In genomic region chr18:3119401-3120323, GRCh38 we compare ENCODE assay signal across 19 cellular contexts.
A peak's percentile ranks its signal among the peaks of the same experiment; 100 is the strongest.
DNase-seq lines count a peak whose midpoint lies in the region; ATAC-seq, FAIRE-seq and TF ChIP-seq lines count a peak whose summit lies in the region.
"Had no signal": no experiment of that assay in that cellular context is flagged by ENCODE, and none has a peak within 500 bp of the region (broad histone marks: within the 10 kb centered on the region; RNA-seq: fewer than 3 reads in every experiment).

No MANE protein-coding gene starts in this region.

- no peak for TF ChIP-seq EP300 in esophagus muscularis mucosa (IDR thresholded peaks at IDR 0.05)

- H3K4me1 ChIP-seq in esophagus muscularis mucosa (no peaks in the 10 kb centered on the region), psoas muscle (no peaks in the 10 kb centered on the region)

- H3K27me3 ChIP-seq in esophagus muscularis mucosa (no peaks in the 10 kb centered on the region), psoas muscle (ENCODE audit: insufficient read depth in 3 of 3, low read length in 2 of 3) (no peaks in the 10 kb centered on the region)

- H3K4me3 ChIP-seq in esophagus muscularis mucosa: no peak overlapping the region
- H3K4me3 ChIP-seq in psoas muscle: no peak overlapping the region
- H3K4me3 ChIP-seq: SK-N-MC, smooth muscle cell had no signal

- peak in 3 of 4 donors; percentile 61 to 74 (median 71) for ATAC-seq in psoas muscle
- ATAC-seq: activated naive CD8-positive, alpha-beta T cell treated with anti-CD3 and anti-CD28 coated beads, Interleukin-2, amount 50 U/mL, for 24 hours had no signal

- TF ChIP-seq CTCF in esophagus muscularis mucosa (IDR thresholded peaks at IDR 0.05) (no peak), psoas muscle (IDR thresholded peaks at IDR 0.05) (no peak)

- DNase-seq in GM12891 (ENCODE audit: insufficient read length, low spot score): no peak
- peak; percentile 45 for DNase-seq in OCI-M1 (lab: John Stamatoyannopoulos, UW)
- DNase-seq in esophagus muscularis mucosa (ENCODE audit: extremely low spot score): peak; percentile 19
- no peak for DNase-seq in psoas muscle
- no peak for DNase-seq in AG08396 (ENCODE audit: low spot score)
- DNase-seq in dermis blood vessel endothelial cell: no peak
- no peak for DNase-seq in NCI-H524 (lab: John Stamatoyannopoulos, UW)
- no peak for DNase-seq in activated CD4-positive, alpha-beta T cell treated with anti-CD3 and anti-CD28 coated beads for 1 hour
- DNase-seq: activated CD4-positive, alpha-beta memory T cell treated with anti-CD3 and anti-CD28 coated beads for 36 hours; activated naive CD8-positive, alpha-beta T cell treated with anti-CD3 and anti-CD28 coated beads, Interleukin-2, amount 50 U/mL, for 24 hours; activated T-cell treated with anti-CD3 and anti-CD28 coated beads, Interleukin-2, amount 50 U/mL, for 48 hours; central memory CD4-positive, alpha-beta T cell; glutamatergic neuron; NCI-H1436 treated with DMSO at 0.1 percent for 48 hours; NCI-H2227 treated with DMSO at 0.1 percent for 48 hours; stimulated activated naive CD4-positive, alpha-beta T cell treated with Interleukin-2 at 50 U/mL for 16 hours had no signal

- FAIRE-seq in GM12891 (lab: Jason Lieb, UNC): peak; percentile 40
- FAIRE-seq: islet of Langerhans had no signal

- intact Hi-C loops in esophagus muscularis mucosa (cut with DNase I): no loop called here
- intact Hi-C loops in psoas muscle (cut with DNase I): no loop called here

- H3K36me3 ChIP-seq in esophagus muscularis mucosa (peaks cover 4 to 42% (median 29%) of the 10 kb centered on the region in 4 donors), psoas muscle (ENCODE audit: insufficient read depth in 1 of 2, low read depth in 1 of 2) (peaks cover 2 to 86% of the 10 kb centered on the region in 2 donors)

- H3K9me3 ChIP-seq in esophagus muscularis mucosa: no peaks in the 10 kb centered on the region
- no peaks in the 10 kb centered on the region for H3K9me3 ChIP-seq in psoas muscle

- H3K27ac ChIP-seq in esophagus muscularis mucosa (replicated peaks in 1 of 4): no peak overlapping the region
- no peak overlapping the region for H3K27ac ChIP-seq in psoas muscle
- H3K27ac ChIP-seq: SK-N-MC had no signal

- 92% methylated on average over 12 of the region's 12 CpGs for WGBS in esophagus muscularis mucosa
- 89 to 92% (median 90%) methylated on average over 12 of the region's 12 CpGs for WGBS in psoas muscle, 3 donors

- TF ChIP-seq POLR2A in GM12891 (IDR thresholded peaks at IDR 0.05; ENCODE audit: low read depth, low read length) (no peak), esophagus muscularis mucosa (IDR thresholded peaks at IDR 0.05; ENCODE audit: low read depth) (no peak)

TF ChIP-seq in GM12891, 5 proteins besides CTCF, POLR2A, EP300 and RAD21:
- no peak for TF ChIP-seq POU2F2 (IDR thresholded peaks at IDR 0.05; ENCODE audit: low read depth, low read length)
- TF ChIP-seq SPI1 (IDR thresholded peaks at IDR 0.05; ENCODE audit: low read depth, low read length): no peak
- no peak for TF ChIP-seq POLR2AphosphoS5 (IDR thresholded peaks at IDR 0.05; ENCODE audit: low read depth, low read length)

Comparison
In these comparisons a context has a peak if more than half of its experiments do, and no peak if none do; other contexts are left out.
1. DNase-seq: peak in OCI-M1 (single experiment) and esophagus muscularis mucosa (single experiment); none in GM12891 (single experiment), psoas muscle (0 of 2), AG08396 (single experiment), dermis blood vessel endothelial cell (single experiment), NCI-H524 (0 of 2) and activated CD4-positive, alpha-beta T cell treated with anti-CD3 and anti-CD28 coated beads for 1 hour (single experiment).